In the genomic region with DNA sequence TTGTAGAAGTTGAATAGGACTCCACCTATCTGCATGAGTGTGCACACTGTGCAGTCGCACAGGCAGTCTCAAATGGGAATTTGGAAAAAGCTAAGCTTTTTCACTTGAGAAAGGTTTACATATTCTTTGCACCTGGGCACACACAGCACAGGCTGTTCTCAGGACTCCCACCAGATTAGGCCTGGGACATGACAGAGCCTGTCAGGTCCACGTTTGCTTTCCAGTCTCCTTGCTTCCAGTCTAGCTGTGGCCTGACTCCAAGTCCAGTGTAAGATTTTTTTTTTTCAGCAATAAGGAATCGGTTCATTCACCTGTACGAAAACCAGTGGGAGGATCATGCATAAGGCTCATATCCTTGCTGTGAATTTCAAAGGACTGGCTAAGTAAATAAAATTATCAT, we compare ENCODE assay signal across 20 cellular contexts.
A peak's percentile ranks its signal among the peaks of the same experiment; 100 is the strongest.
DNase-seq lines count a peak whose midpoint lies in the region; ATAC-seq and TF ChIP-seq lines count a peak whose summit lies in the region.
"Had no signal": no experiment of that assay in that cellular context is flagged by ENCODE, and none has a peak within 500 bp of the region (broad histone marks: within the 10 kb centered on the region; RNA-seq: fewer than 3 reads in every experiment).

No MANE protein-coding gene starts in this region.

- peaks cover 32% of the 10 kb centered on the region for H3K9me3 ChIP-seq in left ventricle myocardium inferior (replicated peaks)
- peaks cover 0 to 3% of the 10 kb centered on the region in 2 donors for H3K9me3 ChIP-seq in mucosa of rectum (ENCODE audit: control insufficient read depth in 2 of 2, low read length in 2 of 2)
- H3K9me3 ChIP-seq in skeletal muscle tissue (ENCODE audit: control insufficient read depth in 3 of 3, low read length in 3 of 3) = peaks cover under 1 to 8% (median 2%) of the 10 kb centered on the region in 3 donors
- peaks cover 17 to 20% of the 10 kb centered on the region in 2 donors for H3K9me3 ChIP-seq in ascending aorta

- no peak for ATAC-seq in GM23338
- ATAC-seq in omental fat pad (ENCODE audit: low FRiP score) = no peak
- ATAC-seq: A549 had no signal

- TF ChIP-seq CTCF in left ventricle myocardium inferior (IDR thresholded peaks at IDR 0.05; ENCODE audit: borderline replicate concordance) (no peak), GM23338 (conservative IDR thresholded peaks at IDR 0.05; ENCODE audit: low read depth in 2 of 2) (no peak), omental fat pad (IDR thresholded peaks at IDR 0.05) (no peak), ascending aorta (IDR thresholded peaks at IDR 0.05) (no peak)

- H3K27me3 ChIP-seq in left ventricle myocardium inferior (ENCODE audit: low read depth) = no peaks in the 10 kb centered on the region
- no peaks in the 10 kb centered on the region for H3K27me3 ChIP-seq in mucosa of rectum (ENCODE audit: control insufficient read depth in 2 of 2, insufficient read depth in 2 of 2, low read length in 2 of 2)
- no peaks in the 10 kb centered on the region for H3K27me3 ChIP-seq in skeletal muscle tissue (ENCODE audit: control insufficient read depth in 3 of 3, insufficient read depth in 3 of 3, low read length in 3 of 3)
- no peaks in the 10 kb centered on the region for H3K27me3 ChIP-seq in GM23338 (ENCODE audit: insufficient read depth)
- no peaks in the 10 kb centered on the region for H3K27me3 ChIP-seq in ascending aorta

- DNase-seq in left ventricle myocardium inferior (no peak), cardiac septum (ENCODE audit: low spot score) (no peak), GM23338 (ENCODE audit: low spot score) (no peak), omental fat pad (ENCODE audit: low spot score) (no peak), ascending aorta (ENCODE audit: low spot score in 2 of 2) (no peak), HCEC 1CT (no peak)
- DNase-seq: activated CD4-positive, alpha-beta T cell treated with anti-CD3 and anti-CD28 coated beads, Interleukin-2, amount 50 U/mL, for 48 hours; activated naive CD4-positive, alpha-beta T cell treated with anti-CD3 and anti-CD28 coated beads, Interleukin-2, amount 50 U/mL, for 16 hours; activated T-cell treated with anti-CD3 and anti-CD28 coated beads, Interleukin-2, amount 50 U/mL, for 24 hours; DMS53; NCI-H1417 treated with DMSO at 0.1 percent for 48 hours; NCI-H526 treated with DMSO at 0.1 percent for 48 hours; nephron progenitor cell; SHP77 treated with DMSO at 0.1 percent for 48 hours; stimulated activated CD4-positive, alpha-beta T cell treated with anti-CD3 and anti-CD28 coated beads, Interleukin-2, amount 100 ng/mL, for 24 hours; T-helper 1 cell had no signal

- H3K4me1 ChIP-seq in left ventricle myocardium inferior (peaks cover 49% of the 10 kb centered on the region), mucosa of rectum (ENCODE audit: control insufficient read depth in 2 of 2, insufficient read depth in 2 of 2, low read length in 2 of 2) (peaks cover 29 to 35% of the 10 kb centered on the region in 2 donors), skeletal muscle tissue (ENCODE audit: control insufficient read depth in 3 of 3, insufficient read depth in 3 of 3, low read length in 3 of 3) (peaks cover 24 to 31% (median 26%) of the 10 kb centered on the region in 3 donors), GM23338 (ENCODE audit: insufficient read depth) (peaks cover 10% of the 10 kb centered on the region; the same call in 1 of the 2 replicates), ascending aorta (no peaks in the 10 kb centered on the region)

- no peak overlapping the region for H3K4me3 Mint-ChIP-seq in GM23338
- H3K4me3 Mint-ChIP-seq: activated T-cell treated with anti-CD3 and anti-CD28 coated beads, Interleukin-2, amount 50 U/mL, for 24 hours; CD14-positive monocyte; nephron progenitor cell had no signal

- no peak overlapping the region for H3K4me2 ChIP-seq in GM23338
- H3K4me2 ChIP-seq: A549 had no signal

- H3K9ac ChIP-seq in mucosa of rectum (ENCODE audit: low read depth in 1 of 2, low read length in 2 of 2) (no peak overlapping the region), skeletal muscle tissue (ENCODE audit: low read depth in 1 of 3, low read length in 3 of 3) (no peak overlapping the region)

- H2AFZ ChIP-seq in GM23338 = no peak overlapping the region

- H3K27me3 Mint-ChIP-seq in GM23338 (ENCODE audit: insufficient read depth, low read depth, poor library complexity) = peaks cover 2% of the 10 kb centered on the region
- H3K27me3 Mint-ChIP-seq: activated T-cell treated with anti-CD3 and anti-CD28 coated beads, Interleukin-2, amount 50 U/mL, for 24 hours had no signal

- H4K20me1 ChIP-seq in GM23338 (replicated peaks; ENCODE audit: insufficient read depth) = no peaks in the 10 kb centered on the region

- H3K36me3 ChIP-seq in left ventricle myocardium inferior = no peaks in the 10 kb centered on the region
- no peaks in the 10 kb centered on the region for H3K36me3 ChIP-seq in mucosa of rectum (ENCODE audit: control insufficient read depth in 2 of 2, insufficient read depth in 2 of 2, low read length in 2 of 2)
- no peaks in the 10 kb centered on the region for H3K36me3 ChIP-seq in skeletal muscle tissue (ENCODE audit: control insufficient read depth in 3 of 3, insufficient read depth in 3 of 3, low read length in 3 of 3)
- H3K36me3 ChIP-seq in GM23338 (ENCODE audit: insufficient read depth) = peaks cover 12% of the 10 kb centered on the region
- no peaks in the 10 kb centered on the region for H3K36me3 ChIP-seq in ascending aorta

- peaks cover 13% of the 10 kb centered on the region; the same call in 2 of the 3 replicates for H3K36me3 Mint-ChIP-seq in GM23338 (ENCODE audit: low read depth)

- peaks cover 15% of the 10 kb centered on the region for H3K4me1 Mint-ChIP-seq in GM23338
- H3K4me1 Mint-ChIP-seq: nephron progenitor cell had no signal

- H3K27ac Mint-ChIP-seq in GM23338 = no peak overlapping the region
- H3K27ac Mint-ChIP-seq: activated T-cell treated with anti-CD3 and anti-CD28 coated beads, Interleukin-2, amount 50 U/mL, for 24 hours had no signal

- H3K79me2 ChIP-seq in GM23338 (replicated peaks; ENCODE audit: insufficient read depth) = no peaks in the 10 kb centered on the region

- H3K4me3 ChIP-seq in left ventricle myocardium inferior (no peak overlapping the region), mucosa of rectum (ENCODE audit: low read length in 2 of 2) (no peak overlapping the region), skeletal muscle tissue (ENCODE audit: low read length in 3 of 3) (no peak overlapping the region), GM23338 (no peak overlapping the region), ascending aorta (no peak overlapping the region)
- H3K4me3 ChIP-seq: A549 had no signal

- H3K27ac ChIP-seq in left ventricle myocardium inferior (replicated peaks) (peak overlapping the region; percentile 79), mucosa of rectum (ENCODE audit: low read depth in 2 of 2, low read length in 2 of 2) (peak overlapping the region; percentile 46 to 56), skeletal muscle tissue (ENCODE audit: low read depth, low read length) (peak overlapping the region; percentile 62), GM23338 (ENCODE audit: low read depth) (no peak overlapping the region), ascending aorta (no peak overlapping the region)

- intact Hi-C loops in left ventricle myocardium inferior (cut with micrococcal nuclease) (no loop called here), cardiac septum (cut with DNase I) (no loop called here), ascending aorta (cut with DNase I) (no loop called here)

- H3K9me2 ChIP-seq in GM23338 (ENCODE audit: insufficient read depth) = no peaks in the 10 kb centered on the region

- peaks cover 25% of the 10 kb centered on the region for H3K9me3 Mint-ChIP-seq in GM23338

- no peaks in the 10 kb centered on the region for H3F3A ChIP-seq in GM23338 (replicated peaks; ENCODE audit: low read depth)

TF ChIP-seq in GM23338, 12 proteins besides CTCF, POLR2A, EP300 and RAD21 (continues in another document):
- no peak for TF ChIP-seq STAT1 (IDR thresholded peaks at IDR 0.05; ENCODE audit: unreplicated experiment)
- no peak for TF ChIP-seq EZH2 (IDR thresholded peaks at IDR 0.05; ENCODE audit: low read depth, unreplicated experiment)
- TF ChIP-seq, protein P1, sequence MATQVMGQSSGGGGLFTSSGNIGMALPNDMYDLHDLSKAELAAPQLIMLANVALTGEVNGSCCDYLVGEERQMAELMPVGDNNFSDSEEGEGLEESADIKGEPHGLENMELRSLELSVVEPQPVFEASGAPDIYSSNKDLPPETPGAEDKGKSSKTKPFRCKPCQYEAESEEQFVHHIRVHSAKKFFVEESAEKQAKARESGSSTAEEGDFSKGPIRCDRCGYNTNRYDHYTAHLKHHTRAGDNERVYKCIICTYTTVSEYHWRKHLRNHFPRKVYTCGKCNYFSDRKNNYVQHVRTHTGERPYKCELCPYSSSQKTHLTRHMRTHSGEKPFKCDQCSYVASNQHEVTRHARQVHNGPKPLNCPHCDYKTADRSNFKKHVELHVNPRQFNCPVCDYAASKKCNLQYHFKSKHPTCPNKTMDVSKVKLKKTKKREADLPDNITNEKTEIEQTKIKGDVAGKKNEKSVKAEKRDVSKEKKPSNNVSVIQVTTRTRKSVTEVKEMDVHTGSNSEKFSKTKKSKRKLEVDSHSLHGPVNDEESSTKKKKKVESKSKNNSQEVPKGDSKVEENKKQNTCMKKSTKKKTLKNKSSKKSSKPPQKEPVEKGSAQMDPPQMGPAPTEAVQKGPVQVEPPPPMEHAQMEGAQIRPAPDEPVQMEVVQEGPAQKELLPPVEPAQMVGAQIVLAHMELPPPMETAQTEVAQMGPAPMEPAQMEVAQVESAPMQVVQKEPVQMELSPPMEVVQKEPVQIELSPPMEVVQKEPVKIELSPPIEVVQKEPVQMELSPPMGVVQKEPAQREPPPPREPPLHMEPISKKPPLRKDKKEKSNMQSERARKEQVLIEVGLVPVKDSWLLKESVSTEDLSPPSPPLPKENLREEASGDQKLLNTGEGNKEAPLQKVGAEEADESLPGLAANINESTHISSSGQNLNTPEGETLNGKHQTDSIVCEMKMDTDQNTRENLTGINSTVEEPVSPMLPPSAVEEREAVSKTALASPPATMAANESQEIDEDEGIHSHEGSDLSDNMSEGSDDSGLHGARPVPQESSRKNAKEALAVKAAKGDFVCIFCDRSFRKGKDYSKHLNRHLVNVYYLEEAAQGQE (IDR thresholded peaks at IDR 0.05; ENCODE audit: unreplicated experiment) = no peak
- no peak for TF ChIP-seq ZNF331 (CRISPR knock-in tag; IDR thresholded peaks at IDR 0.05; ENCODE audit: low read depth)
- TF ChIP-seq NANOG (IDR thresholded peaks at IDR 0.05; ENCODE audit: borderline replicate concordance) = no peak
- TF ChIP-seq ETS1 (IDR thresholded peaks at IDR 0.05) = no peak
- no peak for TF ChIP-seq ZNF114 (CRISPR knock-in tag; IDR thresholded peaks at IDR 0.05)

Comparison
In these comparisons a context has a peak if more than half of its experiments do, and no peak if none do; other contexts are left out.
1. H3K27ac ChIP-seq: peak in left ventricle myocardium inferior (single experiment), mucosa of rectum (2 of 2) and skeletal muscle tissue (single experiment); none in GM23338 (single experiment) and ascending aorta (0 of 2).